ENCODE assay signal across 24 cellular contexts in genomic region chr20:55424968-55425367, GRCh38.
A peak's percentile ranks its signal among the peaks of the same experiment; 100 is the strongest.
DNase-seq lines count a peak whose midpoint lies in the region; ATAC-seq and TF ChIP-seq lines count a peak whose summit lies in the region.
"Had no signal": no experiment of that assay in that cellular context is flagged by ENCODE, and none has a peak within 500 bp of the region (broad histone marks: within the 10 kb centered on the region; RNA-seq: fewer than 3 reads in every experiment).

No MANE protein-coding gene starts in this region.

- no peaks in the 10 kb centered on the region for H3F3A ChIP-seq in neural progenitor cell (ENCODE audit: low read depth)
- H3F3A ChIP-seq in SK-N-SH (replicated peaks; ENCODE audit: insufficient read depth): no peaks in the 10 kb centered on the region

- H3K27me3 ChIP-seq in left ventricle myocardium inferior (ENCODE audit: low read depth): peaks cover 6% of the 10 kb centered on the region
- H3K27me3 ChIP-seq in right cardiac atrium (ENCODE audit: control insufficient read depth, insufficient read depth): no peaks in the 10 kb centered on the region
- H3K27me3 ChIP-seq in neural progenitor cell: no peaks in the 10 kb centered on the region
- no peaks in the 10 kb centered on the region for H3K27me3 ChIP-seq in uterus
- H3K27me3 ChIP-seq in SK-N-SH (ENCODE audit: insufficient read depth): no peaks in the 10 kb centered on the region

- H3K9me3 Mint-ChIP-seq in neural progenitor cell: peaks cover 4% of the 10 kb centered on the region
- H3K9me3 Mint-ChIP-seq: CD8-positive, alpha-beta T cell had no signal

- TF ChIP-seq CTCF in left ventricle myocardium inferior (IDR thresholded peaks at IDR 0.05; ENCODE audit: borderline replicate concordance) (no peak), neural progenitor cell (IDR thresholded peaks at IDR 0.05) (no peak), uterus (IDR thresholded peaks at IDR 0.05) (no peak), SK-N-SH (IDR thresholded peaks at IDR 0.05) (no peak)

- H4K20me1 ChIP-seq in neural progenitor cell (ENCODE audit: low read depth) (no peaks in the 10 kb centered on the region), SK-N-SH (ENCODE audit: insufficient read depth) (no peaks in the 10 kb centered on the region)

- H3K36me3 ChIP-seq in left ventricle myocardium inferior (no peaks in the 10 kb centered on the region), neural progenitor cell (no peaks in the 10 kb centered on the region), uterus (no peaks in the 10 kb centered on the region), SK-N-SH (replicated peaks in 1 of 2; ENCODE audit: control insufficient read depth in 1 of 2, insufficient read depth in 2 of 2, low read length in 1 of 2) (no peaks in the 10 kb centered on the region)
- H3K36me3 ChIP-seq: HAP-1 had no signal

- no peak for TF ChIP-seq RAD21 in SK-N-SH (IDR thresholded peaks at IDR 0.05; ENCODE audit: low read length)

- no peaks in the 10 kb centered on the region for H3K79me2 ChIP-seq in neural progenitor cell (ENCODE audit: low read depth)
- no peaks in the 10 kb centered on the region for H3K79me2 ChIP-seq in SK-N-SH (ENCODE audit: insufficient read depth)

- H2AFZ ChIP-seq in neural progenitor cell (replicated peaks) (peak overlapping the region; percentile 58), SK-N-SH (ENCODE audit: low read depth) (no peak overlapping the region)
- H2AFZ ChIP-seq: GM23338 had no signal

- H3K27me3 Mint-ChIP-seq in neural progenitor cell (ENCODE audit: insufficient read depth, low read depth): peaks cover 2% of the 10 kb centered on the region

- CTCF ChIA-PET in SK-N-SH (lab: Yijun Ruan, JAX): no interaction called here

- no peak overlapping the region for H3K4me3 Mint-ChIP-seq in neural progenitor cell
- H3K4me3 Mint-ChIP-seq: CD8-positive, alpha-beta T cell; GM23338 had no signal

- no peaks in the 10 kb centered on the region for H3K36me3 Mint-ChIP-seq in neural progenitor cell
- H3K36me3 Mint-ChIP-seq: CD8-positive, alpha-beta T cell had no signal

- H3K4me1 ChIP-seq in left ventricle myocardium inferior: no peaks in the 10 kb centered on the region
- no peaks in the 10 kb centered on the region for H3K4me1 ChIP-seq in right cardiac atrium (ENCODE audit: control insufficient read depth, insufficient read depth, low read length)
- H3K4me1 ChIP-seq in neural progenitor cell: peaks cover 6% of the 10 kb centered on the region
- no peaks in the 10 kb centered on the region for H3K4me1 ChIP-seq in uterus
- H3K4me1 ChIP-seq in SK-N-SH (ENCODE audit: control insufficient read depth in 1 of 2, insufficient read depth in 2 of 2, low read depth in 1 of 2, low read length in 1 of 2): no peaks in the 10 kb centered on the region; a peak in 1 of 4 replicates
- H3K4me1 ChIP-seq: HAP-1 had no signal

- H3K4me1 Mint-ChIP-seq in neural progenitor cell: peaks cover 6% of the 10 kb centered on the region
- H3K4me1 Mint-ChIP-seq: GM23338 had no signal

- peak; percentile 84 for ATAC-seq in Right ventricle myocardium inferior
- peak; percentile 74 for ATAC-seq in right cardiac atrium
- ATAC-seq: CD8-positive, alpha-beta T cell; GM23338 had no signal

- H3K27ac ChIP-seq in left ventricle myocardium inferior (replicated peaks) (no peak overlapping the region), right cardiac atrium (ENCODE audit: low read length) (no peak overlapping the region), neural progenitor cell (no peak overlapping the region), uterus (peak overlapping the region in 1 of 2 donors; percentile 11), SK-N-SH (ENCODE audit: low read depth in 2 of 2, low read length in 1 of 2) (no peak overlapping the region)

- H3K4me3 ChIP-seq in left ventricle myocardium inferior (no peak overlapping the region), right cardiac atrium (ENCODE audit: low read length) (no peak overlapping the region), neural progenitor cell (no peak overlapping the region), uterus (no peak overlapping the region), SK-N-SH (ENCODE audit: low read depth in 2 of 2, low read length in 1 of 2) (no peak overlapping the region)
- H3K4me3 ChIP-seq: GM23338, HAP-1 had no signal

- no peaks in the 10 kb centered on the region for H3K9me2 ChIP-seq in SK-N-SH

- H3K4me2 ChIP-seq in neural progenitor cell: no peak overlapping the region
- no peak overlapping the region for H3K4me2 ChIP-seq in SK-N-SH
- H3K4me2 ChIP-seq: GM23338 had no signal

- POLR2A ChIA-PET in SK-N-SH (lab: Yijun Ruan, JAX): no interaction called here

- intact Hi-C loops in Right ventricle myocardium inferior (cut with DNase I) (no loop called here), left ventricle myocardium inferior (cut with micrococcal nuclease) (no loop called here), right cardiac atrium (cut with DNase I) (no loop called here), uterus (cut with DNase I; ENCODE audit: low total_unique reads) (no loop called here)

- TF ChIP-seq POLR2A in uterus (IDR thresholded peaks at IDR 0.05): no peak

- 49% methylated on average over 3 of the region's 3 CpGs for WGBS in right cardiac atrium
- WGBS in SK-N-SH (ENCODE audit: low lambda C conversion rate): 14% methylated on average over 3 of the region's 3 CpGs

- H3K9me3 ChIP-seq in left ventricle myocardium inferior (replicated peaks) (no peaks in the 10 kb centered on the region), right cardiac atrium (ENCODE audit: control insufficient read depth, low read length) (no peaks in the 10 kb centered on the region), neural progenitor cell (ENCODE audit: low read depth) (no peaks in the 10 kb centered on the region), uterus (no peaks in the 10 kb centered on the region), SK-N-SH (peaks cover 3% of the 10 kb centered on the region; the same call in 1 of the 2 replicates)
- H3K9me3 ChIP-seq: HAP-1 had no signal

- TF ChIP-seq EP300 in SK-N-SH (IDR thresholded peaks at IDR 0.05; ENCODE audit: borderline replicate concordance in 1 of 2, low read depth in 1 of 2, low read length in 1 of 2): no peak

- H3K9ac ChIP-seq in neural progenitor cell (no peak overlapping the region), SK-N-SH (no peak overlapping the region)

- DNase-seq in Right ventricle myocardium inferior (ENCODE audit: missing footprints) (no peak), left ventricle myocardium inferior (no peak), right cardiac atrium (no peak), neural progenitor cell (ENCODE audit: low spot score) (no peak), uterus (peak; percentile 24 to 47), SK-N-SH (no peak), hippocampal formation (lab: John Stamatoyannopoulos, UW) (no peak), MV-4-11 (lab: John Stamatoyannopoulos, UW) (no peak)
- DNase-seq: 8988T; C1 segment of cervical spinal cord; CD8-positive, alpha-beta T cell; DND-41; KBM-7; MM.1S; NCI-H1092 treated with DMSO at 0.1 percent for 48 hours; NCI-H1436 treated with DMSO at 0.1 percent for 48 hours; NCI-H1930; NCI-H2227 treated with DMSO at 0.1 percent for 48 hours; NCI-H524; NCI-H774; OCI-M1; SHP77 had no signal

- no peak overlapping the region for H3K27ac Mint-ChIP-seq in neural progenitor cell
- H3K27ac Mint-ChIP-seq: CD8-positive, alpha-beta T cell; GM23338 had no signal

TF ChIP-seq in SK-N-SH, 30 proteins besides CTCF, POLR2A, EP300 and RAD21 (continues in another document):
- TF ChIP-seq EZH2phosphoT487 (IDR thresholded peaks at IDR 0.05; ENCODE audit: borderline replicate concordance, low read depth): no peak
- TF ChIP-seq TCF12 (IDR thresholded peaks at IDR 0.05): no peak
- TF ChIP-seq MXI1 (IDR thresholded peaks at IDR 0.05; ENCODE audit: low read depth, low read length): no peak
- no peak for TF ChIP-seq TAF1 (IDR thresholded peaks at IDR 0.05; ENCODE audit: borderline replicate concordance, low read depth, low read length)
- no peak for TF ChIP-seq TEAD4 (IDR thresholded peaks at IDR 0.05; ENCODE audit: borderline replicate concordance, insufficient read depth)
- TF ChIP-seq RCOR1 (IDR thresholded peaks at IDR 0.05; ENCODE audit: low read length): no peak
- TF ChIP-seq MEF2A (IDR thresholded peaks at IDR 0.05; ENCODE audit: borderline replicate concordance, low read depth): no peak
- no peak for TF ChIP-seq NRF1 (IDR thresholded peaks at IDR 0.05; ENCODE audit: low read depth, low read length)
- TF ChIP-seq MAX (IDR thresholded peaks at IDR 0.05; ENCODE audit: low read depth): no peak
- TF ChIP-seq FOXJ3 (CRISPR knock-in tag; IDR thresholded peaks at IDR 0.05): no peak
- no peak for TF ChIP-seq SIN3A (IDR thresholded peaks at IDR 0.05; ENCODE audit: borderline replicate concordance, low read depth, low read length)
- TF ChIP-seq NFIC (IDR thresholded peaks at IDR 0.05; ENCODE audit: borderline replicate concordance): no peak
- no peak for TF ChIP-seq SMC3 (IDR thresholded peaks at IDR 0.05; ENCODE audit: low read depth, low read length)
- TF ChIP-seq USF1 (IDR thresholded peaks at IDR 0.05; ENCODE audit: borderline replicate concordance, low read depth): no peak
- TF ChIP-seq ELF1 (IDR thresholded peaks at IDR 0.05): no peak
- no peak for TF ChIP-seq GABPA (IDR thresholded peaks at IDR 0.05; ENCODE audit: low read depth)

Comparison
In these comparisons a context has a peak if more than half of its experiments do, and no peak if none do; other contexts are left out.
1. DNase-seq: peak in uterus (2 of 2); none in Right ventricle myocardium inferior (single experiment), left ventricle myocardium inferior (single experiment), right cardiac atrium (0 of 3), neural progenitor cell (single experiment), SK-N-SH (single experiment), hippocampal formation (0 of 2) and MV-4-11 (single experiment).